Comparison of ENCODE assay signal across 1 cellular context in the genomic region with DNA sequence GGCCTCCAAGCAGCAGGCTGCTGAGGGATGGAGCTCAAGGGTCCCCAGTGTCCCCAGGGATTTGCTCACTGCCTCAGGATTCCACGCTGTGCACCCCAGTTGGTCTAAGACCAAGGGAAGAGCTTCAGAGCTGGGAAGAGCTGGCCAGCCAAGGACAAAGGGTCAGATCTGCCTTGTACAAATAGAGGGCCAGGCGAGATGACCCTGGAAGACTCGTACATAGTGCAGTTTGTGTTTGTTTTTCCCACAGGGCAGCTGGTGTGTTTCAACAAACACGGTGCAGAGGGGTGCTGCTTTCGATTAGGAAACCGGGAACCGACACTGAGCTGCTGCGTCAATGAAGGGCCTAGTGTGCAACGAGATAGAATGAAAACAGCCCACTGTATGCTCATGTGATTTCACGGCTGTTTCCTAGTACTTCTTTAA.
TF ChIP-seq lines count a peak whose summit lies in the region.

No MANE protein-coding gene starts in this region.

TF ChIP-seq in HepG2, 621 proteins besides CTCF, POLR2A, EP300 and RAD21 (continued from another document and continues in another):
- TF ChIP-seq, protein P1, sequence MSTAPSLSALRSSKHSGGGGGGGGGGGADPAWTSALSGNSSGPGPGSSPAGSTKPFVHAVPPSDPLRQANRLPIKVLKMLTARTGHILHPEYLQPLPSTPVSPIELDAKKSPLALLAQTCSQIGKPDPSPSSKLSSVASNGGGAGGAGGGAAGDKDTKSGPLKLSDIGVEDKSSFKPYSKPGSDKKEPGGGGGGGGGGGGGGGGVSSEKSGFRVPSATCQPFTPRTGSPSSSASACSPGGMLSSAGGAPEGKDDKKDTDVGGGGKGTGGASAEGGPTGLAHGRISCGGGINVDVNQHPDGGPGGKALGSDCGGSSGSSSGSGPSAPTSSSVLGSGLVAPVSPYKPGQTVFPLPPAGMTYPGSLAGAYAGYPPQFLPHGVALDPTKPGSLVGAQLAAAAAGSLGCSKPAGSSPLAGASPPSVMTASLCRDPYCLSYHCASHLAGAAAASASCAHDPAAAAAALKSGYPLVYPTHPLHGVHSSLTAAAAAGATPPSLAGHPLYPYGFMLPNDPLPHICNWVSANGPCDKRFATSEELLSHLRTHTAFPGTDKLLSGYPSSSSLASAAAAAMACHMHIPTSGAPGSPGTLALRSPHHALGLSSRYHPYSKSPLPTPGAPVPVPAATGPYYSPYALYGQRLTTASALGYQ (CRISPR knock-in tag; IDR thresholded peaks at IDR 0.05): peak; percentile 91
- TF ChIP-seq ZBTB49 (CRISPR knock-in tag; IDR thresholded peaks at IDR 0.05; ENCODE audit: borderline replicate concordance) (no peak), SMAD9 (CRISPR knock-in tag; IDR thresholded peaks at IDR 0.05) (no peak), ZFX (CRISPR knock-in tag; IDR thresholded peaks at IDR 0.05; ENCODE audit: low read depth) (peak; percentile 90), XRCC5 (optimal IDR thresholded peaks at IDR 0.05; ENCODE audit: low read length) (peak; percentile 45), ZNF354B (CRISPR knock-in tag; IDR thresholded peaks at IDR 0.05) (no peak), AHR (CRISPR knock-in tag; IDR thresholded peaks at IDR 0.05) (peak; percentile 70; the same call in 1 of the 2 replicates), ZNF646 (CRISPR knock-in tag; IDR thresholded peaks at IDR 0.05) (peak; percentile 93), STAT6 (CRISPR knock-in tag; IDR thresholded peaks at IDR 0.05; ENCODE audit: borderline replicate concordance) (peak; percentile 59; the same call in 1 of the 2 replicates), KDM5A (IDR thresholded peaks at IDR 0.05; ENCODE audit: borderline replicate concordance, low read length) (no peak; the same call in 1 of the 2 replicates), TAF1 (CRISPR knock-in tag; IDR thresholded peaks at IDR 0.05) (0 out of 2 replicates have a peak, but pooled peaks have one; percentile 6), FOXP4 (CRISPR knock-in tag; IDR thresholded peaks at IDR 0.05) (peak; percentile 98), ZNF549 (CRISPR knock-in tag; IDR thresholded peaks at IDR 0.05) (no peak), CCDC6 (CRISPR knock-in tag; IDR thresholded peaks at IDR 0.05) (peak; percentile 90; the same call in 1 of the 2 replicates), RBAK (CRISPR knock-in tag; IDR thresholded peaks at IDR 0.05) (no peak), MAFG (CRISPR knock-in tag; IDR thresholded peaks at IDR 0.05) (no peak), MBD4 (IDR thresholded peaks at IDR 0.05; ENCODE audit: borderline replicate concordance, low read length) (no peak), MEIS1 (CRISPR knock-in tag; IDR thresholded peaks at IDR 0.05; ENCODE audit: borderline replicate concordance) (0 out of 2 replicates have a peak, but pooled peaks have one; percentile 59)
- TF ChIP-seq, protein P2, sequence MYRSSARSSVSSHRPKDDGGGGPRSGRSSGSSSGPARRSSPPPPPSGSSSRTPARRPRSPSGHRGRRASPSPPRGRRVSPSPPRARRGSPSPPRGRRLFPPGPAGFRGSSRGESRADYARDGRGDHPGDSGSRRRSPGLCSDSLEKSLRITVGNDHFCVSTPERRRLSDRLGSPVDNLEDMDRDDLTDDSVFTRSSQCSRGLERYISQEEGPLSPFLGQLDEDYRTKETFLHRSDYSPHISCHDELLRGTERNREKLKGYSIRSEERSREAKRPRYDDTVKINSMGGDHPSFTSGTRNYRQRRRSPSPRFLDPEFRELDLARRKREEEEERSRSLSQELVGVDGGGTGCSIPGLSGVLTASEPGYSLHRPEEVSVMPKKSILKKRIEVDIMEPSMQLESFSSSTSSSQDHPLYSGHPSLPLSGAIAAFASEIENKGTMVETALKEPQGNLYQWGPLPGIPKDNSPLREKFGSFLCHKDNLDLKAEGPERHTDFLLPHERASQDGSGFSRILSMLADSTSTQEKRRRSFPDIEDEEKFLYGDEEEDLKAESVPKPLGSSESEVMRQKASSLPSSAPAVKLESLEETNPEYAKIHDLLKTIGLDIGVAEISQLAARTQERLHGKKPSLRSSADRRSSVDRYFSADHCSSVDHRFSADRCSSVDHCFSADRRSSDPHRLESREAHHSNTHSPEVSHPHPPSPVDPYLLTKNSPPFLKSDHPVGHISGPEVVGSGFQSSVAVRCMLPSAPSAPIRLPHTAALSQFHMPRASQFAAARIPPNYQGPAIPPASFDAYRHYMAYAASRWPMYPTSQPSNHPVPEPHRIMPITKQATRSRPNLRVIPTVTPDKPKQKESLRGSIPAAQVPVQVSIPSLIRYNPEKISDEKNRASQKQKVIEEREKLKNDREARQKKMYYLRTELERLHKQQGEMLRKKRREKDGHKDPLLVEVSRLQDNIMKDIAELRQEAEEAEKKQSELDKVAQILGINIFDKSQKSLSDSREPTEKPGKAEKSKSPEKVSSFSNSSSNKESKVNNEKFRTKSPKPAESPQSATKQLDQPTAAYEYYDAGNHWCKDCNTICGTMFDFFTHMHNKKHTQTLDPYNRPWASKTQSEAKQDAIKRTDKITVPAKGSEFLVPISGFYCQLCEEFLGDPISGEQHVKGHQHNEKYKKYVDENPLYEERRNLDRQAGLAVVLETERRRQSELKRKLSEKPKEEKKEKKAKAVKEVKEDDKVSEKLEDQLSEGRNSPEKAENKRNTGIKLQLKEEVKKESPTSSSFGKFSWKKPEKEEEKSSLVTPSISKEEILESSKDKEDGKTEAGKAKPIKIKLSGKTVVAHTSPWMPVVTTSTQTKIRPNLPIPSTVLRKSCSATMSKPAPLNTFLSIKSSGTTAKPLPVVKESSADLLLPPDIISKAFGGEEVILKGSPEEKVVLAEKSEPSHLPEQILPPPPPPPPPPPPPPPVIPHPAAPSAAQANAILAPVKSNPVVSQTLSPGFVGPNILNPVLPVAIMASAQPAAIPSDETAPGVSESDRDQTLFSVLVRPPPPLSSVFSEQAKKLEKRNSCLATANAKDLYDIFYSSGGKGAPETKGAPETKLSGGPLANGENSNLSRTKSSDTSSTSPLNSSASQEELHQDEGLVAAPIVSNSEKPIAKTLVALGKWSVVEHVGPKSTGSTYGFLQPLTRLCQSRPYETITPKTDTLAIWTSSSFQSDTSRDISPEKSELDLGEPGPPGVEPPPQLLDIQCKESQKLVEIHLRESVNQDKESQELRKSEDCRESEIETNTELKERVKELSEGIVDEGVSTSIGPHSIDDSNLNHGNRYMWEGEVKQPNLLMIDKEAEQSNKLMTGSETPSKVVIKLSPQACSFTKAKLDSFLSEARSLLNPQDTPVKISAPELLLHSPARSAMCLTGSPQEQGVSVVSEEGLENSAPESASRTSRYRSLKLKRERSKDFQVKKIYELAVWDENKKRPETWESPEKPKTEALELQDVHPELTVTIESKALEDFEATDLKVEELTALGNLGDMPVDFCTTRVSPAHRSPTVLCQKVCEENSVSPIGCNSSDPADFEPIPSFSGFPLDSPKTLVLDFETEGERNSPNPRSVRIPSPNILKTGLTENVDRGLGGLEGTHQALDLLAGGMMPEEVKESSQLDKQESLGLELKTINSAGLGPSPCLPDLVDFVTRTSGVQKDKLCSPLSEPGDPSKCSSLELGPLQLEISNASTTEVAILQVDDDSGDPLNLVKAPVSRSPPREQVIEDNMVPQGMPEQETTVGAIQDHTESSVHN (CRISPR knock-in tag; IDR thresholded peaks at IDR 0.05): peak; percentile 77; the same call in 1 of the 2 replicates
- TF ChIP-seq, protein P3, sequence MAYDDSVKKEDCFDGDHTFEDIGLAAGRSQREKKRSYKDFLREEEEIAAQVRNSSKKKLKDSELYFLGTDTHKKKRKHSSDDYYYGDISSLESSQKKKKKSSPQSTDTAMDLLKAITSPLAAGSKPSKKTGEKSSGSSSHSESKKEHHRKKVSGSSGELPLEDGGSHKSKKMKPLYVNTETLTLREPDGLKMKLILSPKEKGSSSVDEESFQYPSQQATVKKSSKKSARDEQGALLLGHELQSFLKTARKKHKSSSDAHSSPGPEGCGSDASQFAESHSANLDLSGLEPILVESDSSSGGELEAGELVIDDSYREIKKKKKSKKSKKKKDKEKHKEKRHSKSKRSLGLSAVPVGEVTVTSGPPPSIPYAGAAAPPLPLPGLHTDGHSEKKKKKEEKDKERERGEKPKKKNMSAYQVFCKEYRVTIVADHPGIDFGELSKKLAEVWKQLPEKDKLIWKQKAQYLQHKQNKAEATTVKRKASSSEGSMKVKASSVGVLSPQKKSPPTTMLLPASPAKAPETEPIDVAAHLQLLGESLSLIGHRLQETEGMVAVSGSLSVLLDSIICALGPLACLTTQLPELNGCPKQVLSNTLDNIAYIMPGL (CRISPR knock-in tag; IDR thresholded peaks at IDR 0.05; ENCODE audit: borderline replicate concordance in 1 of 2, low read depth in 1 of 2): peak in 1 of 2 experiments; percentile 58; a peak in 1 of 4 replicates
